ENCODE assay signal across 1 cellular context in the genomic region with DNA sequence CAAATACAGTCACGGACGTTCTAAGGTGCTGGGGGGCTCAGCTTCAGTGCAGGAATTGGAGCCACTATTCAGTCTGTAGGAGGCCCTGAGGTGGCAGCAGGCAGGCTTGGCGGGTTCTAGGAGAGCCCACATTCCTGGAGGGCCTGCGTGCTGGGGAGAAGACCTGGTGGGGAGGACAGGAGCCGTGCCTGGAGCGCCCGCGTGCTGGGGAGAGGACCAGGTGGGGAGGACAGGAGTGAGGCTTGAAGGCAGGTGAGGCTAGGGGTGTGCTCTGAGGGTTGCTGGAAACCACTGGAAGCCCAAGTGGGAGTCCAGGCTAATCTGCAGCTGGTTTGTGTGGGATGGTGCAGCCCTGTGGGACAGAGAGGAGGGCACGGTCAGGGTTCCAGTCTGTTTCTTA.
TF ChIP-seq lines count a peak whose summit lies in the region.

No MANE protein-coding gene starts in this region.

TF ChIP-seq in GM23338, 12 proteins besides CTCF, POLR2A, EP300 and RAD21 (continued from another document):
- TF ChIP-seq STAT1 (IDR thresholded peaks at IDR 0.05; ENCODE audit: unreplicated experiment) (no peak), POLR2AphosphoS5 (IDR thresholded peaks at IDR 0.05; ENCODE audit: low read depth) (no peak)
